Comparison of ENCODE assay signal across 8 cellular contexts in the genomic region with DNA sequence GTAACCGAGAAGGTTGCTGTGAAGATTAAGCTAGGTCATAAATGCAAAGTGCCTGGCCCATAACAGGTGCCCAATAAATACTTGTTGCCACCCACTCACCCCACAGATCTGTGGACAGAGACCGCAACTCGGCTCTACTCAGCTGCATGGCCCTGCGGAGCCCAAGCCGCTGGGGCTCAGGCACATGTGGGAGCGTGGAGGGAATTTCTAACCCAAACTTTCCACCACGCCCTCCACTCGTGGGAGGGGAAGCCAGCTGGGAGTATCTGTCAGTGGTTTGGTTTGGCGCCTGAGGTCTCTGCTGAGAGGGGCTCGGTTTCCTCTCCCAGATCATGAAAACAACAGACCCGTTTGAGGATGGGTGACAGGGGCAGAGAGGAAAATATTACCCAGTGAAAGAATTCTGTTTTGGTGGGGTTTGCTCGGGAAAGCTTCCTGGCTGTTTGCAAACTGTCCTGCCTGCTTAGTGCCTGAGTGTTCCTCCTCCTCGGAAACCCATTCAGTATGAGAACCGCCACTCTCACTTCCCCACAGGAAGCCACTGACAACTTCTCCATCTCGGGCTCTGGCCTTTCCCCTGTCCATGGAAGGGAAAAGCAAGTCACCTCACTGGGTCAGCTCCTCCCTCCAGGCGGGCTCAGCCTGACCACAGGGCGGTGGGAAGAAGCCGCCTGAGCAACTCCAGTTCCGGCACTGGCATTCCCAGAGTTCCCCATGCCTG.
A peak's percentile ranks its signal among the peaks of the same experiment; 100 is the strongest.
DNase-seq lines count a peak whose midpoint lies in the region; ATAC-seq and TF ChIP-seq lines count a peak whose summit lies in the region.

No MANE protein-coding gene starts in this region.

- no peaks in the 10 kb centered on the region for H3K27me3 Mint-ChIP-seq in activated naive CD8-positive, alpha-beta T cell treated with anti-CD3 and anti-CD28 coated beads for 36 hours

- no peaks in the 10 kb centered on the region; the same call in 1 of the 2 replicates for H4K20me1 ChIP-seq in PC-9 (ENCODE audit: insufficient read depth)

- H3K36me3 ChIP-seq in mucosa of rectum (ENCODE audit: control insufficient read depth in 2 of 2, insufficient read depth in 2 of 2, low read length in 2 of 2) (peaks cover 0 to 6% of the 10 kb centered on the region in 2 donors), PC-9 (ENCODE audit: low read depth) (peaks cover 3% of the 10 kb centered on the region; the same call in 1 of the 2 replicates), prostate gland (no peaks in the 10 kb centered on the region)

- H2AFZ ChIP-seq in PC-9: no peak overlapping the region

- peak overlapping the region; percentile 82 for H3K27ac Mint-ChIP-seq in activated naive CD8-positive, alpha-beta T cell treated with anti-CD3 and anti-CD28 coated beads for 36 hours

- H3K9me3 ChIP-seq in mucosa of rectum (ENCODE audit: control insufficient read depth in 2 of 2, low read length in 2 of 2): no peaks in the 10 kb centered on the region
- no peaks in the 10 kb centered on the region for H3K9me3 ChIP-seq in PC-9 (ENCODE audit: insufficient read depth, low read depth)
- H3K9me3 ChIP-seq in prostate gland: no peaks in the 10 kb centered on the region

- no peaks in the 10 kb centered on the region for H3K79me2 ChIP-seq in PC-9 (ENCODE audit: low read depth)

- H3K27me3 ChIP-seq in mucosa of rectum (ENCODE audit: control insufficient read depth in 2 of 2, insufficient read depth in 2 of 2, low read length in 2 of 2): no peaks in the 10 kb centered on the region
- H3K27me3 ChIP-seq in PC-9 (ENCODE audit: insufficient read depth, low read depth): no peaks in the 10 kb centered on the region
- no peaks in the 10 kb centered on the region for H3K27me3 ChIP-seq in prostate gland (replicated peaks; ENCODE audit: insufficient read depth)

- CTCF ChIA-PET in PC-9 (lab: Charles Lee): no interaction called here

- peak; percentile 85 for ATAC-seq in HG02840 (IDR thresholded peaks at IDR 0.05; ENCODE audit: low FRiP score, unreplicated experiment)

- in situ Hi-C loops in GM13977 (cut with MboI; ENCODE audit: low pct_unique_long_range_greater_than_20kb, low sequenced_read_pairs, unreplicated experiment): no loop called here

- H3K4me3 Mint-ChIP-seq in activated naive CD8-positive, alpha-beta T cell treated with anti-CD3 and anti-CD28 coated beads for 36 hours: peak overlapping the region; percentile 71

- no peaks in the 10 kb centered on the region for H3F3A ChIP-seq in PC-9 (ENCODE audit: insufficient read depth, low read depth)

- H3K36me3 Mint-ChIP-seq in activated naive CD8-positive, alpha-beta T cell treated with anti-CD3 and anti-CD28 coated beads for 36 hours: peaks cover 83% of the 10 kb centered on the region

- TF ChIP-seq CTCF in GM13977 (IDR thresholded peaks at IDR 0.05; ENCODE audit: extremely low read depth, insufficient read depth, missing control alignments) (no peak), PC-9 (conservative IDR thresholded peaks at IDR 0.05) (no peak), prostate gland (IDR thresholded peaks at IDR 0.05) (no peak)

- peak overlapping the region; percentile 0 to 29 for H3K9ac ChIP-seq in mucosa of rectum (ENCODE audit: low read depth in 1 of 2, low read length in 2 of 2)

- H3K9me3 Mint-ChIP-seq in activated naive CD8-positive, alpha-beta T cell treated with anti-CD3 and anti-CD28 coated beads for 36 hours: no peaks in the 10 kb centered on the region

- intact Hi-C loops in PC-9 (cut with micrococcal nuclease; ENCODE audit: unreplicated experiment) (loop anchor here (10.0 kb wide), 1 partner anchor 131 kb away; no protein-coding TSS in a partner anchor), prostate gland (cut with DNase I) (loop anchor here (5.0 kb wide), 2 partner anchors 36 to 66 kb away; no protein-coding TSS in a partner anchor)

- no peak for TF ChIP-seq POLR2A in prostate gland (IDR thresholded peaks at IDR 0.05)

- DNase-seq in GM13977 (ENCODE audit: low spot score) (peak; percentile 72), SIG-M5 (lab: John Stamatoyannopoulos, UW) (peak; percentile 10), PC-9 (no peak), prostate gland (ENCODE audit: low spot score) (no peak)
- peak; percentile 88 for DNase-seq in activated naive CD8-positive, alpha-beta T cell treated with anti-CD3 and anti-CD28 coated beads for 36 hours
- peak; percentile 73 for DNase-seq in stimulated activated naive CD4-positive, alpha-beta T cell treated with Interleukin-2 at 50 U/mL for 16 hours (lab: John Stamatoyannopoulos, UW)

- POLR2A ChIA-PET in PC-9 (lab: Charles Lee; ENCODE audit: unreplicated experiment): no interaction called here

- no TSS peak for BruUV-seq in PC-9 (replicated peaks; lab: Mats Ljungman, UMichigan)

- H3K4me2 ChIP-seq in PC-9: no peak overlapping the region

- peak overlapping the region; percentile 83 to 92 for H3K27ac ChIP-seq in mucosa of rectum (ENCODE audit: low read depth in 2 of 2, low read length in 2 of 2)
- H3K27ac ChIP-seq in PC-9: no peak overlapping the region
- peak overlapping the region in 1 of 2 donors; percentile 17 for H3K27ac ChIP-seq in prostate gland

- WGBS in prostate gland: 42% methylated on average over 19 of the region's 19 CpGs

- H3K4me1 ChIP-seq in mucosa of rectum (ENCODE audit: control insufficient read depth in 2 of 2, insufficient read depth in 2 of 2, low read length in 2 of 2) (peaks cover 88 to 92% of the 10 kb centered on the region in 2 donors), PC-9 (replicated peaks; ENCODE audit: insufficient read depth) (no peaks in the 10 kb centered on the region), prostate gland (replicated peaks) (peaks cover 7% of the 10 kb centered on the region)

- H3K4me3 ChIP-seq in mucosa of rectum (ENCODE audit: low read length in 2 of 2) (peak overlapping the region; percentile 0 to 59), PC-9 (no peak overlapping the region), prostate gland (no peak overlapping the region)

- no peaks in the 10 kb centered on the region for H3K9me2 ChIP-seq in PC-9 (ENCODE audit: insufficient read depth)

- H3K4me1 Mint-ChIP-seq in activated naive CD8-positive, alpha-beta T cell treated with anti-CD3 and anti-CD28 coated beads for 36 hours: peaks cover 85% of the 10 kb centered on the region

Comparison
In these comparisons a context has a peak if more than half of its experiments do, and no peak if none do; other contexts are left out.
1. DNase-seq: peak in GM13977 (single experiment), SIG-M5 (single experiment), activated naive CD8-positive, alpha-beta T cell treated with anti-CD3 and anti-CD28 coated beads for 36 hours (single experiment) and stimulated activated naive CD4-positive, alpha-beta T cell treated with Interleukin-2 at 50 U/mL for 16 hours (single experiment); none in PC-9 (0 of 2) and prostate gland (single experiment).
2. H3K4me3 ChIP-seq: peak in mucosa of rectum (2 of 2); none in PC-9 (single experiment) and prostate gland (0 of 2).